ENCODE assay signal across 19 cellular contexts in genomic region chr2:200150411-200151086, GRCh38.
DNase-seq lines count a peak whose midpoint lies in the region; ATAC-seq, FAIRE-seq and TF ChIP-seq lines count a peak whose summit lies in the region.
"Had no signal": no experiment of that assay in that cellular context is flagged by ENCODE, and none has a peak within 500 bp of the region (broad histone marks: within the 10 kb centered on the region; RNA-seq: fewer than 3 reads in every experiment).

No MANE protein-coding gene starts in this region.

- H4K91ac ChIP-seq in IMR-90 (ENCODE audit: insufficient read depth, low read depth, low read length): no peak overlapping the region

- intact Hi-C loops in IMR-90 (cut with micrococcal nuclease) (loop anchor here (10.0 kb wide), 1 partner anchor 166 kb away; no protein-coding TSS in a partner anchor), pancreas (cut with DNase I) (no loop called here), PC-3 (cut with micrococcal nuclease) (no loop called here)

- POLR2A ChIA-PET in A549 (lab: Yijun Ruan, JAX): no interaction called here
- POLR2A ChIA-PET in IMR-90 (lab: Charles Lee; ENCODE audit: unreplicated experiment): no interaction called here
- POLR2A ChIA-PET in PC-3 (lab: Charles Lee; ENCODE audit: unreplicated experiment): no interaction called here

- H3K36me3 ChIP-seq in IMR-90 (ENCODE audit: control insufficient read depth, insufficient read depth, low read length) (no peaks in the 10 kb centered on the region), pancreas (no peaks in the 10 kb centered on the region), PC-3 (ENCODE audit: low read depth, low read length) (no peaks in the 10 kb centered on the region)

- H2BK5ac ChIP-seq in IMR-90 (ENCODE audit: low read depth, low read length, poor library complexity, severe bottlenecking): no peak overlapping the region

- no peaks in the 10 kb centered on the region for H3K36me3 Mint-ChIP-seq in activated T-cell treated with anti-CD3 and anti-CD28 coated beads, Interleukin-2, amount 50 U/mL, for 4 hours (ENCODE audit: insufficient read depth)

- H3K9me3 ChIP-seq in A549 (peaks cover 13% of the 10 kb centered on the region; the same call in 2 of the 3 replicates), IMR-90 (ENCODE audit: control insufficient read depth, insufficient read depth, low read length) (peaks cover 7% of the 10 kb centered on the region), pancreas (no peaks in the 10 kb centered on the region), PC-3 (ENCODE audit: low read length) (0 out of 2 replicates have a peak, but pooled peaks cover 5% of the 10 kb centered on the region)

- no peak for ATAC-seq in A549
- no peak for ATAC-seq in IMR-90 (ENCODE audit: low read depth)
- ATAC-seq in pancreas: no peak
- no peak for ATAC-seq in PC-3
- no peak for ATAC-seq in activated T-cell treated with anti-CD3 and anti-CD28 coated beads, Interleukin-2, amount 50 U/mL, for 4 hours
- ATAC-seq: GM12878, GM23338, HCT116 had no signal

- no peaks in the 10 kb centered on the region for H3K79me2 ChIP-seq in PC-3 (ENCODE audit: low read length)

- H3K4me3 ChIP-seq in A549 (no peak overlapping the region), IMR-90 (ENCODE audit: insufficient read depth, low read depth, low read length) (no peak overlapping the region), pancreas (no peak overlapping the region), PC-3 (ENCODE audit: low read length) (no peak overlapping the region)
- H3K4me3 ChIP-seq: GM12878, GM23338 had no signal

- H2BK120ac ChIP-seq in IMR-90 (ENCODE audit: low read depth, low read length): no peak overlapping the region

- 6% methylated on average over 1 of the region's 1 CpG for WGBS in A549 (ENCODE audit: missing lambda C conversion rate)
- no CpG with 5 or more reads among the region's 1 CpG for WGBS in IMR-90 (ENCODE audit: extremely low coverage in 2 of 2, insufficient read length in 1 of 2), 2 experiments
- WGBS in pancreas, 2 donors: 91 to 94% methylated on average over 1 of the region's 1 CpG

- no peak overlapping the region for H3K4ac ChIP-seq in IMR-90 (ENCODE audit: low read depth, low read length)

- H3K9me1 ChIP-seq in IMR-90 (ENCODE audit: insufficient read depth, low read length): no peaks in the 10 kb centered on the region

- TF ChIP-seq RAD21 in A549 (conservative IDR thresholded peaks at IDR 0.05 in 1 of 2, IDR thresholded peaks at IDR 0.05 in 1 of 2) (no peak), IMR-90 (IDR thresholded peaks at IDR 0.05; ENCODE audit: low read length) (no peak)

- H4K8ac ChIP-seq in IMR-90 (ENCODE audit: low read depth in 2 of 2, low read length in 2 of 2): no peak overlapping the region

- H3K27ac ChIP-seq in A549 (no peak overlapping the region), IMR-90 (ENCODE audit: insufficient read depth, low read length) (no peak overlapping the region), pancreas (no peak overlapping the region), PC-3 (ENCODE audit: low read length) (no peak overlapping the region)

- H3K79me1 ChIP-seq in IMR-90 (ENCODE audit: low read depth in 1 of 2, low read length in 2 of 2): no peaks in the 10 kb centered on the region

- no peak overlapping the region for H2BK15ac ChIP-seq in IMR-90 (ENCODE audit: low read depth, low read length)

- H4K20me1 ChIP-seq in IMR-90 (ENCODE audit: insufficient read depth, low read length): no peaks in the 10 kb centered on the region
- no peaks in the 10 kb centered on the region for H4K20me1 ChIP-seq in PC-3 (ENCODE audit: low read length)

- H3K4me1 ChIP-seq in A549 (no peaks in the 10 kb centered on the region), IMR-90 (ENCODE audit: control insufficient read depth, insufficient read depth, low read length) (no peaks in the 10 kb centered on the region), pancreas (no peaks in the 10 kb centered on the region), PC-3 (ENCODE audit: insufficient read depth, low read length) (no peaks in the 10 kb centered on the region)

- H2AFZ ChIP-seq in IMR-90 (replicated peaks; ENCODE audit: low read length, poor library complexity): no peak overlapping the region
- H2AFZ ChIP-seq in PC-3 (ENCODE audit: low read length): no peak overlapping the region
- H2AFZ ChIP-seq: GM23338 had no signal

- peaks cover 22% of the 10 kb centered on the region for H3K9me3 Mint-ChIP-seq in activated T-cell treated with anti-CD3 and anti-CD28 coated beads, Interleukin-2, amount 50 U/mL, for 4 hours

- H2AK5ac ChIP-seq in IMR-90 (ENCODE audit: low read depth, low read length): no peak overlapping the region

- BruUV-seq in IMR-90 (replicated peaks; lab: Mats Ljungman, UMichigan) (no TSS peak), PC-3 (replicated peaks; lab: Mats Ljungman, UMichigan) (no TSS peak)

- no peak overlapping the region for H2AK9ac ChIP-seq in IMR-90 (replicated peaks; ENCODE audit: low read depth, low read length, poor library complexity)

- FAIRE-seq in A549 (lab: Jason Lieb, UNC): no peak
- FAIRE-seq in pancreas (lab: Jason Lieb, UNC): peak; percentile 57
- FAIRE-seq: G401.6, GM12878 had no signal

- DNase-seq in A549 (ENCODE audit: low read depth in 1 of 2, low spot score in 1 of 2): no peak
- no peak for DNase-seq in IMR-90
- no peak for DNase-seq in pancreas
- no peak for DNase-seq in PC-3
- no peak for DNase-seq in NCI-H2107 treated with DMSO at 0.1 percent for 48 hours (lab: John Stamatoyannopoulos, UW; ENCODE audit: unreplicated experiment)
- no peak for DNase-seq in activated T-cell treated with anti-CD3 and anti-CD28 coated beads, Interleukin-2, amount 50 U/mL, for 4 hours
- DNase-seq: ACHN; C1 segment of cervical spinal cord; Calu3; CD4-positive, alpha-beta memory T cell; COR-L47; DMS153; DND-41; H9; HFFc6 had no signal

- no peak for TF ChIP-seq CTCF in A549 (IDR thresholded peaks at IDR 0.05)
- TF ChIP-seq CTCF in IMR-90 (conservative IDR thresholded peaks at IDR 0.05; ENCODE audit: low read depth, low read length): no peak
- TF ChIP-seq CTCF in pancreas (IDR thresholded peaks at IDR 0.05): no peak
- TF ChIP-seq CTCF in PC-3 (conservative IDR thresholded peaks at IDR 0.05; ENCODE audit: low read depth, low read length): no peak

- H3K4me2 ChIP-seq in A549: no peak overlapping the region
- no peak overlapping the region for H3K4me2 ChIP-seq in IMR-90 (ENCODE audit: low read depth, low read length)
- H3K4me2 ChIP-seq in PC-3 (ENCODE audit: low read length): no peak overlapping the region
- H3K4me2 ChIP-seq: GM23338 had no signal

- no peak overlapping the region for H4K5ac ChIP-seq in IMR-90 (ENCODE audit: low read depth, low read length)

- H3K4me1 Mint-ChIP-seq in activated T-cell treated with anti-CD3 and anti-CD28 coated beads, Interleukin-2, amount 50 U/mL, for 4 hours (ENCODE audit: low read depth): no peaks in the 10 kb centered on the region
- H3K4me1 Mint-ChIP-seq: GM23338 had no signal

- H3K9me2 ChIP-seq in PC-3 (replicated peaks; ENCODE audit: low read length): no peaks in the 10 kb centered on the region

- H3K14ac ChIP-seq in IMR-90 (replicated peaks; ENCODE audit: low read depth, low read length): no peak overlapping the region

- H3K27me3 Mint-ChIP-seq in activated T-cell treated with anti-CD3 and anti-CD28 coated beads, Interleukin-2, amount 50 U/mL, for 4 hours (ENCODE audit: low read depth): peaks cover 8% of the 10 kb centered on the region

- H3K9ac ChIP-seq in IMR-90 (ENCODE audit: low read depth, low read length) (no peak overlapping the region), PC-3 (ENCODE audit: low read length) (no peak overlapping the region)

- no peak overlapping the region for H3K56ac ChIP-seq in IMR-90 (ENCODE audit: extremely low read depth, insufficient read depth, low read length)

- no peaks in the 10 kb centered on the region for H3F3A ChIP-seq in PC-3 (ENCODE audit: low read length, unreplicated experiment)

- H3K23ac ChIP-seq in IMR-90 (ENCODE audit: low read depth, low read length): no peak overlapping the region

- no peak for TF ChIP-seq POLR2A in A549 (IDR thresholded peaks at IDR 0.05; ENCODE audit: low read length)
- no peak for TF ChIP-seq POLR2A in IMR-90 (IDR thresholded peaks at IDR 0.05; ENCODE audit: low read depth, low read length)

- in situ Hi-C loops in IMR-90 (cut with MboI; ENCODE audit: low sequenced_read_pairs): no loop called here

- no peak overlapping the region for H2BK20ac ChIP-seq in IMR-90 (ENCODE audit: low read depth, low read length)

- no peak overlapping the region for H3K4me3 Mint-ChIP-seq in activated T-cell treated with anti-CD3 and anti-CD28 coated beads, Interleukin-2, amount 50 U/mL, for 4 hours
- H3K4me3 Mint-ChIP-seq: CD4-positive, alpha-beta memory T cell; GM23338; H9; HFFc6 had no signal

- CTCF ChIA-PET in A549 (lab: Yijun Ruan, JAX) (interaction anchor here (0.9 kb wide), 1 partner anchor 12 kb away, joined by 3 read pairs; no protein-coding TSS in a partner anchor), IMR-90 (lab: Yijun Ruan, JAX) (no interaction called here), PC-3 (lab: Charles Lee) (no interaction called here)

- H3K27me3 ChIP-seq in IMR-90 (ENCODE audit: control insufficient read depth, insufficient read depth, low read length) (no peaks in the 10 kb centered on the region), pancreas (no peaks in the 10 kb centered on the region), PC-3 (ENCODE audit: low read length) (no peaks in the 10 kb centered on the region)

- no peak for TF ChIP-seq EP300 in A549 (IDR thresholded peaks at IDR 0.05)

- H3K18ac ChIP-seq in IMR-90 (ENCODE audit: low read depth, low read length): no peak overlapping the region

- dilution Hi-C loops in IMR-90 (cut with HindIII; ENCODE audit: low sequenced_read_pairs, unreplicated experiment): no loop called here

TF ChIP-seq in A549, 52 proteins besides CTCF, POLR2A, EP300 and RAD21 (continues in another document):
- TF ChIP-seq E2F6 (IDR thresholded peaks at IDR 0.05; ENCODE audit: borderline replicate concordance, low read depth): no peak
- TF ChIP-seq SMC3 (IDR thresholded peaks at IDR 0.05): no peak
- TF ChIP-seq GATA3 (IDR thresholded peaks at IDR 0.05; ENCODE audit: borderline replicate concordance): no peak
- no peak for TF ChIP-seq HOXB5 (CRISPR knock-in tag; IDR thresholded peaks at IDR 0.05)

TF ChIP-seq in IMR-90, 13 proteins besides CTCF, POLR2A, EP300 and RAD21:
- TF ChIP-seq NFE2L2 (IDR thresholded peaks at IDR 0.05; ENCODE audit: low read depth, low read length): no peak
- TF ChIP-seq CHD1 (IDR thresholded peaks at IDR 0.05; ENCODE audit: low read depth, low read length): no peak
- TF ChIP-seq MAFK (IDR thresholded peaks at IDR 0.05; ENCODE audit: low read depth, low read length): peak; percentile 76
TF ChIP-seq in IMR-90: peak in this region for 1.
